Comparison of ENCODE assay signal across 17 cellular contexts in the genomic region with DNA sequence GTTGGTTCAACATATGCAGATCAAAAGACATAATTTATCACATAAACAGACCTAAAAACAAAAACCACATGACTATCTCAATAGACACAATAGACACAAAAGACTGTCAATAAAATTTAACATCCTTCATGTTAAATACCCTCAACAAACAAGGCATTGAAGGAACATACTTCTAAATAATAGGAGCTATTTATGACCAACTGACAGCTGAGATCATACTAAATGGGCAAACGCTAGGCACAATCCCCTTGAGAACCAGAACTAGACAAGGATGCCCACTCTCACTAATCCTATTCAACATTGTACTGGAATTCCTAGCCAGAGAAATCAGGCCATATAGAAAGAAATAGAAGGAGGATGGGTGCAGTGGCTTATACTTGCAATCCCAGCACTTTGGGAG.
"Had no signal": no experiment of that assay in that cellular context is flagged by ENCODE, and none has a peak within 500 bp of the region (broad histone marks: within the 10 kb centered on the region; RNA-seq: fewer than 3 reads in every experiment).

No MANE protein-coding gene starts in this region.

- DNase-seq: dermis blood vessel endothelial cell; dorsolateral prefrontal cortex; effector CD4-positive, alpha-beta T cell; effector memory CD4-positive, alpha-beta T cell; foreskin keratinocyte; gastrocnemius medialis; glutamatergic neuron; head of caudate nucleus; heart right ventricle; hippocampal formation; left cardiac atrium; left lung; left ventricle myocardium superior; lower lobe of right lung; mesenchymal stem cell; mucosa of descending colon; naive B cell had no signal

- ATAC-seq: foreskin keratinocyte, gastrocnemius medialis, heart right ventricle, left cardiac atrium, left lung, left ventricle myocardium superior, lower lobe of right lung, mucosa of descending colon had no signal
